ENCODE assay signal across 1 cellular context in the genomic region with DNA sequence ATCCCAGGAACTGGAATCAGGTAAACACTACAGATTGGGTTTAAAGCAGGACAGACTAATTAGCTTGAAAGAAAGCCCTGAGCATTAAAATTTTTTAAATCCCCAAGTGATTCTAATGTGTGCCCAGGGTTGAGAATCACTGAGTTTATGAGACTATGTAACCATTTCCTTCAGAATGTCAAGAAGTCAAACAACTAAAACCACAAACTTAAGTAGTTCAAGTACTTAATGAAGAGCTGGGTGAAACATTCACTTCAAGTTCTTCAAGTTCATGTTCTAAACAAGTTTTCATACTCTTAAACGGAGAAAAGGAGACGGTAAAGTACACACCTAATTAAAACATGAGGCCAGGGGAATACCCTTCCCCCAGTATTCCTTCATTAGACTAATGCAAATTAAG.
TF ChIP-seq lines count a peak whose summit lies in the region.

No MANE protein-coding gene starts in this region.

TF ChIP-seq in GM12878, 131 proteins besides CTCF, POLR2A, EP300 and RAD21:
- TF ChIP-seq HDAC6 (IDR thresholded peaks at IDR 0.05; ENCODE audit: unreplicated experiment) (no peak), MTA2 (IDR thresholded peaks at IDR 0.05; ENCODE audit: low read depth) (peak; percentile 18; the same call in 1 of the 2 replicates)
